Comparison of ENCODE assay signal across 1 cellular context in genomic region chr14:105421723-105422615, GRCh38.
TF ChIP-seq lines count a peak whose summit lies in the region.

No MANE protein-coding gene starts in this region.

TF ChIP-seq in H1, 55 proteins besides CTCF, POLR2A, EP300 and RAD21:
- no peak for TF ChIP-seq SP2 (IDR thresholded peaks at IDR 0.05; ENCODE audit: low read length)
- no peak for TF ChIP-seq SP4 (IDR thresholded peaks at IDR 0.05; ENCODE audit: low read length)
- no peak for TF ChIP-seq TAF1 (IDR thresholded peaks at IDR 0.05; ENCODE audit: low read depth, low read length)
- TF ChIP-seq POU5F1 (IDR thresholded peaks at IDR 0.05; ENCODE audit: low read depth, low read length), result no peak
- no peak for TF ChIP-seq USF2 (IDR thresholded peaks at IDR 0.05; ENCODE audit: low read length)
- no peak for TF ChIP-seq CEBPB (IDR thresholded peaks at IDR 0.05; ENCODE audit: low read depth, low read length)
- no peak for TF ChIP-seq ATF3 (IDR thresholded peaks at IDR 0.05; ENCODE audit: insufficient read depth, low read depth, low read length)
- TF ChIP-seq FOSL1 (IDR thresholded peaks at IDR 0.05; ENCODE audit: insufficient read depth, low read depth, low read length), result no peak
TF ChIP-seq in H1: peak in this region for 0.
